22 cellular contexts compared by ENCODE assay signal in genomic region chr10:6228647-6229046, GRCh38. TPM values are rescaled to one million over a fixed set of nuclear protein-coding genes. Genes with fewer than 3 reads are reported as not detected.
DNase-seq lines count a peak whose midpoint lies in the region; ATAC-seq, FAIRE-seq and TF ChIP-seq lines count a peak whose summit lies in the region.
"Had no signal": no experiment of that assay in that cellular context is flagged by ENCODE, and none has a peak within 500 bp of the region (broad histone marks: within the 10 kb centered on the region; RNA-seq: fewer than 3 reads in every experiment).

No MANE protein-coding gene starts in this region.

- DNase-seq in Right ventricle myocardium superior (no peak), cardiac septum (ENCODE audit: low spot score) (no peak), dorsolateral prefrontal cortex (peak in 1 of 10 donors; percentile 38), kidney (peak; percentile 50), mesothelial cell of epicardium (ENCODE audit: low spot score in 2 of 2, unreplicated experiment in 2 of 2) (no peak), cerebellar cortex (ENCODE audit: low spot score) (no peak)
- DNase-seq: activated CD4-positive, alpha-beta T cell treated with anti-CD3 and anti-CD28 coated beads, Interleukin-2, amount 10 ng/mL, durations not matched to agents 24 days and 14 days; activated CD8-positive, alpha-beta memory T cell treated with anti-CD3 and anti-CD28 coated beads, Interleukin-2, amount 50 U/mL, for 4 hours; activated naive CD4-positive, alpha-beta T cell treated with anti-CD3 and anti-CD28 coated beads, Interleukin-2, amount 50 U/mL, for 16 hours; CD4-positive, alpha-beta memory T cell; GF-D8; hippocampal formation; MG63; naive thymus-derived CD8-positive, alpha-beta T cell; NCI-H69; sigmoid colon had no signal

- H3K4me3 Mint-ChIP-seq in mesothelial cell of epicardium, result no peak overlapping the region
- H3K4me3 Mint-ChIP-seq: activated CD4-positive, alpha-beta T cell treated with anti-CD3 and anti-CD28 coated beads, Interleukin-2, amount 10 ng/mL, durations not matched to agents 24 days and 14 days; memory B cell had no signal

- no peaks in the 10 kb centered on the region for H3K9me3 ChIP-seq in kidney (ENCODE audit: control insufficient read depth in 1 of 2, low read length in 2 of 2)
- H3K9me3 ChIP-seq: MG63, sigmoid colon had no signal

- H3K9me3 Mint-ChIP-seq in mesothelial cell of epicardium, result no peaks in the 10 kb centered on the region
- H3K9me3 Mint-ChIP-seq: activated CD4-positive, alpha-beta T cell treated with anti-CD3 and anti-CD28 coated beads, Interleukin-2, amount 10 ng/mL, durations not matched to agents 24 days and 14 days; memory B cell; naive thymus-derived CD8-positive, alpha-beta T cell had no signal

- no peaks in the 10 kb centered on the region for H3K27me3 Mint-ChIP-seq in mesothelial cell of epicardium (ENCODE audit: low read depth)
- H3K27me3 Mint-ChIP-seq: activated CD4-positive, alpha-beta T cell treated with anti-CD3 and anti-CD28 coated beads, Interleukin-2, amount 10 ng/mL, durations not matched to agents 24 days and 14 days; CD4-positive, alpha-beta memory T cell; memory B cell; naive thymus-derived CD8-positive, alpha-beta T cell had no signal

- no peak overlapping the region for H3K27ac Mint-ChIP-seq in mesothelial cell of epicardium
- H3K27ac Mint-ChIP-seq: activated CD4-positive, alpha-beta T cell treated with anti-CD3 and anti-CD28 coated beads, Interleukin-2, amount 10 ng/mL, durations not matched to agents 24 days and 14 days; memory B cell had no signal

- H3K27me3 ChIP-seq in dorsolateral prefrontal cortex, result no peaks in the 10 kb centered on the region
- H3K27me3 ChIP-seq: MG63, sigmoid colon had no signal

- H3K36me3 Mint-ChIP-seq in mesothelial cell of epicardium, result peaks cover 44% of the 10 kb centered on the region

- peaks cover 7 to 25% of the 10 kb centered on the region in 2 donors for H3K36me3 ChIP-seq in kidney (ENCODE audit: control insufficient read depth in 1 of 2, insufficient read depth in 2 of 2, low read length in 2 of 2)

- no peak overlapping the region for H3K4me3 ChIP-seq in dorsolateral prefrontal cortex
- no peak overlapping the region for H3K4me3 ChIP-seq in kidney (ENCODE audit: low read length in 2 of 2)
- H3K4me3 ChIP-seq: MG63, sigmoid colon had no signal

- H3K4me1 Mint-ChIP-seq in mesothelial cell of epicardium, result no peaks in the 10 kb centered on the region

- ATAC-seq in Right ventricle myocardium superior (ENCODE audit: poor library complexity), result peak; percentile 18
- ATAC-seq in GM21515 (IDR thresholded peaks at IDR 0.05; ENCODE audit: unreplicated experiment), result no peak
- ATAC-seq in HG03159 (IDR thresholded peaks at IDR 0.05; ENCODE audit: unreplicated experiment), result no peak
- ATAC-seq: naive thymus-derived CD8-positive, alpha-beta T cell had no signal

- FAIRE-seq in kidney (lab: Jason Lieb, UNC), result no peak
- FAIRE-seq: colon, keratinocyte had no signal

- H3K27ac ChIP-seq in dorsolateral prefrontal cortex (peak overlapping the region in 34 of 59 donors; percentile 3 to 76 (median 57)), kidney (ENCODE audit: low read depth in 2 of 2, low read length in 2 of 2) (no peak overlapping the region)
- H3K27ac ChIP-seq: parathyroid adenoma, sigmoid colon had no signal

- no peak overlapping the region for H3K9ac ChIP-seq in kidney (ENCODE audit: low read length in 2 of 2)
- H3K9ac ChIP-seq: parathyroid adenoma had no signal

- peaks cover 0 to 3% of the 10 kb centered on the region in 2 donors for H3K4me1 ChIP-seq in kidney (ENCODE audit: control insufficient read depth in 1 of 2, insufficient read depth in 1 of 2, low read depth in 1 of 2, low read length in 2 of 2)
- H3K4me1 ChIP-seq: parathyroid adenoma, sigmoid colon had no signal

- intact Hi-C loops in Right ventricle myocardium superior (cut with DNase I) (no loop called here), cardiac septum (cut with DNase I) (no loop called here), dorsolateral prefrontal cortex (cut with DNase I) (no loop called here), kidney (cut with DNase I) (no loop called here)

- no peak for TF ChIP-seq CTCF in dorsolateral prefrontal cortex (IDR thresholded peaks at IDR 0.05 in 54 of 56, conservative IDR thresholded peaks at IDR 0.05 in 2 of 56; ENCODE audit: low read depth in 1 of 56, partially characterized antibody in 56 of 56)
- no peak for TF ChIP-seq CTCF in kidney (IDR thresholded peaks at IDR 0.05; ENCODE audit: borderline replicate concordance, extremely low read depth, insufficient read depth)
- no peak for TF ChIP-seq CTCF in mesothelial cell of epicardium (IDR thresholded peaks at IDR 0.05; ENCODE audit: unreplicated experiment)

RNA-seq across cellular contexts. Expression of gene PFKFB3, which starts 25.9 kb away (rescaled TPM):
- 24.7 TPM for total RNA-seq in Right ventricle myocardium superior
- total RNA-seq in cardiac septum, result 13.8 TPM
- 100 to 1,000 TPM in 97 of 120 experiments, 10 to 100 TPM in 23; 82.4 to 323 (median 122) TPM for total RNA-seq in dorsolateral prefrontal cortex
- 141 TPM for total RNA-seq in kidney
- 34.9 TPM for polyA plus RNA-seq in kidney (ENCODE audit: insufficient read depth, low read depth, low replicate concordance)
- 51.0 to 55.0 TPM (median 51.5 TPM) in 3 replicates for total RNA-seq in mesothelial cell of epicardium

Comparison
In these comparisons a context has a peak if more than half of its experiments do, and no peak if none do; other contexts are left out.
1. H3K27ac ChIP-seq: peak in dorsolateral prefrontal cortex (34 of 59); none in kidney (0 of 2).